15 cellular contexts compared by ENCODE assay signal in genomic region chrX:12443534-12444098, GRCh38.
DNase-seq lines count a peak whose midpoint lies in the region; ATAC-seq and TF ChIP-seq lines count a peak whose summit lies in the region.
"Had no signal": no experiment of that assay in that cellular context is flagged by ENCODE, and none has a peak within 500 bp of the region (broad histone marks: within the 10 kb centered on the region; RNA-seq: fewer than 3 reads in every experiment).

No MANE protein-coding gene starts in this region.

- BruUV-seq in A673 (replicated peaks; lab: Mats Ljungman, UMichigan) = no TSS peak

- H3K9me3 ChIP-seq in A673 (ENCODE audit: low read depth, low read length, poor library complexity, severe bottlenecking) = no peaks in the 10 kb centered on the region

- H3K4me1 ChIP-seq in A673 (ENCODE audit: insufficient read depth, low read length, poor library complexity, severe bottlenecking) = no peaks in the 10 kb centered on the region

- H3K27me3 Mint-ChIP-seq in activated CD4-positive, alpha-beta T cell treated with anti-CD3 and anti-CD28 coated beads for 36 hours = no peaks in the 10 kb centered on the region
- H3K27me3 Mint-ChIP-seq: naive thymus-derived CD4-positive, alpha-beta T cell had no signal

- H3K4me1 Mint-ChIP-seq in activated CD4-positive, alpha-beta T cell treated with anti-CD3 and anti-CD28 coated beads for 36 hours = no peaks in the 10 kb centered on the region
- H3K4me1 Mint-ChIP-seq: naive thymus-derived CD4-positive, alpha-beta T cell had no signal

- ATAC-seq in GM19351 (IDR thresholded peaks at IDR 0.05; ENCODE audit: unreplicated experiment) (peak; percentile 89), HG02642 (IDR thresholded peaks at IDR 0.05; ENCODE audit: poor library complexity, unreplicated experiment) (peak; percentile 89), HG03378 (IDR thresholded peaks at IDR 0.05; ENCODE audit: unreplicated experiment) (peak; percentile 92)
- ATAC-seq in activated CD4-positive, alpha-beta T cell treated with anti-CD3 and anti-CD28 coated beads for 36 hours = no peak
- ATAC-seq: naive thymus-derived CD4-positive, alpha-beta T cell had no signal

- H3K9me3 Mint-ChIP-seq in activated CD4-positive, alpha-beta T cell treated with anti-CD3 and anti-CD28 coated beads for 36 hours (ENCODE audit: low read depth) = no peaks in the 10 kb centered on the region
- H3K9me3 Mint-ChIP-seq: naive thymus-derived CD4-positive, alpha-beta T cell had no signal

- H3K4me3 Mint-ChIP-seq in activated CD4-positive, alpha-beta T cell treated with anti-CD3 and anti-CD28 coated beads for 36 hours = no peak overlapping the region
- H3K4me3 Mint-ChIP-seq: naive thymus-derived CD4-positive, alpha-beta T cell had no signal

- POLR2A ChIA-PET in A673 (lab: Charles Lee; ENCODE audit: low non-redundant PET) = no interaction called here
- POLR2A ChIA-PET in activated CD4-positive, alpha-beta T cell treated with anti-CD3 and anti-CD28 coated beads for 36 hours (lab: Charles Lee) = no interaction called here

- H3K36me3 Mint-ChIP-seq in activated CD4-positive, alpha-beta T cell treated with anti-CD3 and anti-CD28 coated beads for 36 hours (ENCODE audit: low read depth) = no peaks in the 10 kb centered on the region
- H3K36me3 Mint-ChIP-seq: naive thymus-derived CD4-positive, alpha-beta T cell had no signal

- peaks cover 15% of the 10 kb centered on the region for H3K27me3 ChIP-seq in A673 (replicated peaks; ENCODE audit: insufficient read depth, low read depth, low read length, poor library complexity)

- H3K36me3 ChIP-seq in A673 (ENCODE audit: insufficient read depth, low read length, poor library complexity, severe bottlenecking) = no peaks in the 10 kb centered on the region
- H3K36me3 ChIP-seq: WERI-Rb-1 had no signal

- TF ChIP-seq CTCF in GM12865 (IDR thresholded peaks at IDR 0.05; ENCODE audit: insufficient read depth, low read depth, low read length, missing control alignments) = no peak
- no peak for TF ChIP-seq CTCF in A673 (conservative IDR thresholded peaks at IDR 0.05; ENCODE audit: low read depth, low read length)

- H3K27ac ChIP-seq in A673 (ENCODE audit: low read depth, low read length, poor library complexity, severe bottlenecking) = no peak overlapping the region
- H3K27ac ChIP-seq: KMS-11, WERI-Rb-1 had no signal

- intact Hi-C loops in A673 (cut with micrococcal nuclease; ENCODE audit: unreplicated experiment) = no loop called here
- intact Hi-C loops in activated CD4-positive, alpha-beta T cell treated with anti-CD3 and anti-CD28 coated beads for 36 hours (cut with DNase I, micrococcal nuclease) = no loop called here

- CTCF ChIA-PET in A673 (lab: Charles Lee) = no interaction called here
- CTCF ChIA-PET in activated CD4-positive, alpha-beta T cell treated with anti-CD3 and anti-CD28 coated beads for 36 hours (lab: Charles Lee) = no interaction called here

- DNase-seq in GM12865 (ENCODE audit: low read depth) (peak; percentile 57), A673 (ENCODE audit: low spot score) (no peak), islet precursor cell (no peak)
- no peak for DNase-seq in stimulated activated naive CD4-positive, alpha-beta T cell treated with Interleukin-2 at 50 U/mL for 16 hours (lab: John Stamatoyannopoulos, UW)
- DNase-seq in activated CD4-positive, alpha-beta T cell treated with anti-CD3 and anti-CD28 coated beads for 36 hours = no peak
- DNase-seq: ACHN; activated gamma-delta T cell treated with Interleukin-2 at 50 U/mL for 16 hours; DMS53; naive thymus-derived CD4-positive, alpha-beta T cell; SHP77 treated with DMSO at 0.1 percent for 48 hours; WERI-Rb-1 had no signal

- H3K4me3 ChIP-seq in GM12865 (ENCODE audit: low read depth, low read length) = no peak overlapping the region
- no peak overlapping the region for H3K4me3 ChIP-seq in A673 (ENCODE audit: low read depth, low read length, poor library complexity, severe bottlenecking)

- H3K27ac Mint-ChIP-seq in activated CD4-positive, alpha-beta T cell treated with anti-CD3 and anti-CD28 coated beads for 36 hours = no peak overlapping the region
- H3K27ac Mint-ChIP-seq: naive thymus-derived CD4-positive, alpha-beta T cell had no signal
